Comparison of ENCODE assay signal across 10 cellular contexts in genomic region chr2:152585830-152586484, GRCh38.
DNase-seq lines count a peak whose midpoint lies in the region; ATAC-seq and TF ChIP-seq lines count a peak whose summit lies in the region.
"Had no signal": no experiment of that assay in that cellular context is flagged by ENCODE, and none has a peak within 500 bp of the region (broad histone marks: within the 10 kb centered on the region; RNA-seq: fewer than 3 reads in every experiment).

No MANE protein-coding gene starts in this region.

- peak; percentile 84 for DNase-seq in A673 (ENCODE audit: low spot score)
- DNase-seq in HFF-Myc (ENCODE audit: extremely low read depth, low read depth): peak; percentile 99
- peak; percentile 86 for DNase-seq in brain microvascular endothelial cell
- peak; percentile 54 for DNase-seq in kidney tubule cell (ENCODE audit: low spot score)
- DNase-seq in stimulated activated naive CD4-positive, alpha-beta T cell treated with Interleukin-2 at 50 U/mL for 16 hours (lab: John Stamatoyannopoulos, UW): no peak
- DNase-seq in activated CD4-positive, alpha-beta T cell treated with anti-CD3 and anti-CD28 coated beads, Interleukin-2, amount 50 U/mL, for 48 hours: no peak
- DNase-seq: stimulated activated CD4-positive, alpha-beta T cell treated with anti-CD3 and anti-CD28 coated beads, Interleukin-4, amount 100 ng/mL, for 4 hours had no signal

- TF ChIP-seq CTCF in A673 (conservative IDR thresholded peaks at IDR 0.05; ENCODE audit: low read depth, low read length) (no peak), HFF-Myc (IDR thresholded peaks at IDR 0.05; ENCODE audit: low read depth, low read length, missing control alignments) (no peak), brain microvascular endothelial cell (IDR thresholded peaks at IDR 0.05; ENCODE audit: low read depth, low read length, missing control alignments) (no peak)

- H3K4me1 ChIP-seq in A673 (ENCODE audit: insufficient read depth, low read length, poor library complexity, severe bottlenecking): peaks cover 46% of the 10 kb centered on the region

- H3K36me3 ChIP-seq in A673 (ENCODE audit: insufficient read depth, low read length, poor library complexity, severe bottlenecking): no peaks in the 10 kb centered on the region
- H3K36me3 ChIP-seq in brain microvascular endothelial cell (replicated peaks): peaks cover 2% of the 10 kb centered on the region

- CTCF ChIA-PET in A673 (lab: Charles Lee): no interaction called here

- in situ Hi-C loops in brain microvascular endothelial cell (cut with HindIII; ENCODE audit: low pct_ligation_motif_present, low sequenced_read_pairs): no loop called here

- no peak overlapping the region for H3K27ac ChIP-seq in A673 (ENCODE audit: low read depth, low read length, poor library complexity, severe bottlenecking)
- peak overlapping the region; percentile 1 for H3K27ac ChIP-seq in brain microvascular endothelial cell

- no peaks in the 10 kb centered on the region for H3K27me3 ChIP-seq in A673 (replicated peaks; ENCODE audit: insufficient read depth, low read depth, low read length, poor library complexity)
- no peaks in the 10 kb centered on the region for H3K27me3 ChIP-seq in brain microvascular endothelial cell (replicated peaks)

- no TSS peak for BruUV-seq in A673 (replicated peaks; lab: Mats Ljungman, UMichigan)

- POLR2A ChIA-PET in A673 (lab: Charles Lee; ENCODE audit: low non-redundant PET): interaction anchor here (0.7 kb wide), 4 partner anchors 28 to 1561 kb away, joined by 7 to 22 read pairs (median 10); no protein-coding TSS in a partner anchor

- no peak for ATAC-seq in GM21529 (IDR thresholded peaks at IDR 0.05; ENCODE audit: unreplicated experiment)
- no peak for ATAC-seq in HG02571 (IDR thresholded peaks at IDR 0.05; ENCODE audit: unreplicated experiment)
- ATAC-seq: left lobe of liver had no signal

- no peaks in the 10 kb centered on the region for H3K9me3 ChIP-seq in A673 (ENCODE audit: low read depth, low read length, poor library complexity, severe bottlenecking)

- intact Hi-C loops in A673 (cut with micrococcal nuclease; ENCODE audit: unreplicated experiment): no loop called here

- no peak overlapping the region for H3K4me3 ChIP-seq in A673 (ENCODE audit: low read depth, low read length, poor library complexity, severe bottlenecking)
- H3K4me3 ChIP-seq in HFF-Myc (replicated peaks; ENCODE audit: low read depth, low read length): no peak overlapping the region
- no peak overlapping the region for H3K4me3 ChIP-seq in brain microvascular endothelial cell (ENCODE audit: low read depth, low read length)

Comparison
In these comparisons a context has a peak if more than half of its experiments do, and no peak if none do; other contexts are left out.
1. DNase-seq: peak in A673 (single experiment), HFF-Myc (single experiment), brain microvascular endothelial cell (single experiment) and kidney tubule cell (single experiment); none in stimulated activated naive CD4-positive, alpha-beta T cell treated with Interleukin-2 at 50 U/mL for 16 hours (single experiment) and activated CD4-positive, alpha-beta T cell treated with anti-CD3 and anti-CD28 coated beads, Interleukin-2, amount 50 U/mL, for 48 hours (0 of 2).